In the genomic region with DNA sequence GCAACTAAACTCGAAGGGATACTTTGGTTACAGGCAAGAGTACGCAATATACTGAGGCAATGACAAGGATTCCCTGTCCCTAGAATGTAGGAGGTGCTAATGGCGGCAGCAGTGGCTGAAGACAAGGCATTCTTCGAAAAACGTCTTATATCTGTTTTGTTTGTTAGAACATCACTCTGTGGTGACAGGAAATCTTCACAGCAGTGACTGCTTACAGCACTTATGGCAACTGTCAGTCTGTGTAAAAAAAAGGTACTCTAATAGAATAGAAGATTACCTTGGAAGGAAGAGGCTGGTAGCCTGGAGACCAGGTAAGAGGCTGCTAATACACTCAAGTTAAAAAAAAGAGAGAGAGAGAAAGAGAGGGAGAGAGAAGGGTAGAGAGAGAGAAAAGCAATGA, we compare ENCODE assay signal across 24 cellular contexts.
"Had no signal": no experiment of that assay in that cellular context is flagged by ENCODE, and none has a peak within 500 bp of the region (broad histone marks: within the 10 kb centered on the region; RNA-seq: fewer than 3 reads in every experiment).

No MANE protein-coding gene starts in this region.

- H3K4me3 ChIP-seq: stomach, suprapubic skin, testis, thoracic aorta, thyroid gland, tibial artery, tibial nerve, transverse colon, upper lobe of left lung, upper lobe of right lung, uterus, vagina had no signal

- H3K27ac ChIP-seq: stomach, suprapubic skin, testis, thoracic aorta, thyroid gland, tibial artery, tibial nerve, transverse colon, upper lobe of left lung, upper lobe of right lung, uterus, vagina had no signal

- H3K9me3 ChIP-seq: suprapubic skin, testis, thoracic aorta, thyroid gland, transverse colon, upper lobe of left lung, upper lobe of right lung, uterus, vagina had no signal

- H3K27me3 ChIP-seq: stomach, suprapubic skin, testis, thyroid gland, tibial artery, tibial nerve, transverse colon, upper lobe of left lung, upper lobe of right lung, uterus, vagina had no signal

- H3K36me3 ChIP-seq: stomach, suprapubic skin, thoracic aorta, thyroid gland, tibial artery, tibial nerve, transverse colon, upper lobe of left lung, upper lobe of right lung, uterus, vagina had no signal

- DNase-seq: stimulated activated CD4-positive, alpha-beta T cell treated with anti-CD3 and anti-CD28 coated beads, Interleukin-2, amount 100 ng/mL, for 48 hours; stimulated activated CD4-positive, alpha-beta T cell treated with anti-CD3 and anti-CD28 coated beads, Interleukin-4, amount 100 ng/mL, for 1 hour; stimulated activated CD4-positive, alpha-beta T cell treated with anti-CD3 and anti-CD28 coated beads, Interleukin-4, amount 100 ng/mL, for 24 hours; stimulated activated CD4-positive, alpha-beta T cell treated with anti-CD3 and anti-CD28 coated beads, Interleukin-4, amount 100 ng/mL, for 4 hours; stimulated activated CD8-positive, alpha-beta memory T cell treated with anti-CD3 and anti-CD28 coated beads, Interleukin-4, amount 100 ng/mL, for 48 hours; stimulated activated naive B cell treated with anti-CD40 and anti-IgM and Interleukin-4, amounts not matched to agents 10 μg/mL and 1 μg/mL and 100 μg/mL, for 72 hours; stimulated activated naive CD4-positive, alpha-beta T cell; stimulated activated naive CD4-positive, alpha-beta T cell treated with Interleukin-2 at 50 U/mL for 16 hours; stimulated activated naive CD8-positive, alpha-beta T cell treated with anti-CD3 and anti-CD28 coated beads, Interleukin-15, amount 100 ng/mL, for 72 hours; stimulated activated naive CD8-positive, alpha-beta T cell treated with anti-CD3 and anti-CD28 coated beads, Interleukin-15, Interleukin-2, amounts not matched to agents 100 U/mL and 50 U/mL, for 24 hours; stomach; substantia nigra; testis; thyroid gland; tibial artery; transverse colon; trophoblast cell; upper lobe of left lung; upper lobe of right lung; uterus had no signal
